In the genomic region with DNA sequence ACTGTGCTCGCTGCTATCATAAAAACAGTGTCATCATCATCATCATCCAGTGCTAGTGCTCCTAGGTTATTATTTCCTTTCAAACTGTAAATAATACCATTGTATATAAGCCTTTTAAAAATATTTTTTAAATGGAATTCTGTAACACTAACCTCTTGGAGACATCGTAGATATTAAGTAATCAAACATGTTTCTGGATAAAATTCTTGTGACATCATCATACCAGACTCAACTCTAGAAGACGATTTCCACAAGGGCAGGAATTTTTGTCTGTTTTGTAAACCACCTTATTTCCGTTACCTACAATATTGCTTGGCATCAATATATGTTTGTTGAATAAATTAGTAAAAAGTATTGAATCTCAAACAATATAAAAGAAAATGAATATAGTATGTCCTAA, we compare ENCODE assay signal across 22 cellular contexts. TPM values are rescaled to one million over a fixed set of nuclear protein-coding genes. Genes with fewer than 3 reads are reported as not detected.
DNase-seq lines count a peak whose midpoint lies in the region; ATAC-seq, FAIRE-seq and TF ChIP-seq lines count a peak whose summit lies in the region.
"Had no signal": no experiment of that assay in that cellular context is flagged by ENCODE, and none has a peak within 500 bp of the region (broad histone marks: within the 10 kb centered on the region; RNA-seq: fewer than 3 reads in every experiment).

No MANE protein-coding gene starts in this region.

- no peak overlapping the region for H3K4me3 ChIP-seq in HepG2 (replicated peaks in 1 of 3; ENCODE audit: insufficient read depth in 1 of 3, low read depth in 2 of 3, low read length in 3 of 3)
- no peak overlapping the region for H3K4me3 ChIP-seq in right lobe of liver
- no peak overlapping the region for H3K4me3 ChIP-seq in dorsolateral prefrontal cortex
- H3K4me3 ChIP-seq: BLaER1 treated with 17β-estradiol and CSF1 and Interleukin-3, amounts not matched to agents 10 nM and 100 nM; GM12878 had no signal

- no TSS peak for BruUV-seq in HepG2 (replicated peaks; lab: Mats Ljungman, UMichigan)

- H3K9me3 ChIP-seq in HepG2 (ENCODE audit: low read length) (no peaks in the 10 kb centered on the region), right lobe of liver (no peaks in the 10 kb centered on the region)
- H3K9me3 ChIP-seq: Caco-2 had no signal

- H3K4me1 ChIP-seq in HepG2 (ENCODE audit: insufficient read depth, low read length) (peaks cover 15% of the 10 kb centered on the region; the same call in 1 of the 2 replicates), right lobe of liver (no peaks in the 10 kb centered on the region)
- H3K4me1 ChIP-seq: BLaER1 treated with 17β-estradiol and CSF1 and Interleukin-3, amounts not matched to agents 10 nM and 100 nM; Caco-2 had no signal

- no peak for TF ChIP-seq EP300 in HepG2 (IDR thresholded peaks at IDR 0.05; ENCODE audit: low read depth in 2 of 2, low read length in 2 of 2)
- TF ChIP-seq EP300 in HepG2 (CRISPR knock-in tag; IDR thresholded peaks at IDR 0.05; ENCODE audit: borderline replicate concordance) = no peak

- no peak for FAIRE-seq in HepG2 (lab: Jason Lieb, UNC)
- FAIRE-seq: D721Med, GM12878, GM12892, GM18507 had no signal

- H3K9me3 Mint-ChIP-seq in activated CD4-positive, alpha-beta memory T cell treated with anti-CD3 and anti-CD28 coated beads, Interleukin-2, amount 10 ng/mL, durations not matched to agents 7 days and 5 days = no peaks in the 10 kb centered on the region
- H3K9me3 Mint-ChIP-seq: CD4-positive, alpha-beta T cell; CD8-positive, alpha-beta T cell had no signal

- in situ Hi-C loops in HepG2 (cut with HindIII; ENCODE audit: extremely low pct_ligation_motif_present, low pct_unique_long_range_greater_than_20kb) = no loop called here

- H3K27me3 ChIP-seq in HepG2 (ENCODE audit: control insufficient read depth in 1 of 2, insufficient read depth in 2 of 2, low read length in 2 of 2) (no peaks in the 10 kb centered on the region), right lobe of liver (no peaks in the 10 kb centered on the region), dorsolateral prefrontal cortex (no peaks in the 10 kb centered on the region)
- H3K27me3 ChIP-seq: BLaER1 treated with 17β-estradiol and CSF1 and Interleukin-3, amounts not matched to agents 10 nM and 100 nM had no signal

- peaks cover 72% of the 10 kb centered on the region for H3K79me2 ChIP-seq in HepG2 (ENCODE audit: insufficient read depth, low read length)

- H3K36me3 ChIP-seq in HepG2 (replicated peaks in 1 of 2; ENCODE audit: control insufficient read depth in 1 of 2, insufficient read depth in 2 of 2, low read length in 2 of 2) (peaks cover 0 to 2% of the 10 kb centered on the region in 2 experiments; a peak in 1 of 5 replicates), right lobe of liver (no peaks in the 10 kb centered on the region)

- WGBS in HepG2 (ENCODE audit: low lambda C conversion rate) = 73% methylated on average over 4 of the region's 4 CpGs
- 67% methylated on average over 4 of the region's 4 CpGs for WGBS in right lobe of liver (ENCODE audit: insufficient coverage, low coverage, low lambda C conversion rate, missing lambda C conversion rate)

- H3K27ac ChIP-seq in HepG2 (ENCODE audit: extremely low read length, insufficient read depth, low read length) (no peak overlapping the region), right lobe of liver (no peak overlapping the region), dorsolateral prefrontal cortex (peak overlapping the region in 1 of 59 donors; percentile 59)
- H3K27ac ChIP-seq: 22Rv1; BLaER1 treated with 17β-estradiol and CSF1 and Interleukin-3, amounts not matched to agents 10 nM and 100 nM; C4-2B had no signal

- no peak for TF ChIP-seq CTCF in HepG2 (CRISPR knock-in tag; IDR thresholded peaks at IDR 0.05)
- no peak for TF ChIP-seq CTCF in right lobe of liver (IDR thresholded peaks at IDR 0.05)
- no peak for TF ChIP-seq CTCF in dorsolateral prefrontal cortex (IDR thresholded peaks at IDR 0.05 in 54 of 56, conservative IDR thresholded peaks at IDR 0.05 in 2 of 56; ENCODE audit: low read depth in 1 of 56, partially characterized antibody in 56 of 56)

- H3K9ac ChIP-seq in HepG2 (ENCODE audit: insufficient read depth, low read depth, low read length) = no peak overlapping the region
- H3K9ac ChIP-seq: BLaER1 treated with 17β-estradiol and CSF1 and Interleukin-3, amounts not matched to agents 10 nM and 100 nM had no signal

- no peaks in the 10 kb centered on the region for H3K27me3 Mint-ChIP-seq in activated CD4-positive, alpha-beta memory T cell treated with anti-CD3 and anti-CD28 coated beads, Interleukin-2, amount 10 ng/mL, durations not matched to agents 7 days and 5 days
- H3K27me3 Mint-ChIP-seq: B cell; CD4-positive, alpha-beta T cell had no signal

- H3K4me3 Mint-ChIP-seq in activated CD4-positive, alpha-beta memory T cell treated with anti-CD3 and anti-CD28 coated beads, Interleukin-2, amount 10 ng/mL, durations not matched to agents 7 days and 5 days = no peak overlapping the region
- H3K4me3 Mint-ChIP-seq: B cell; CD4-positive, alpha-beta T cell; CD8-positive, alpha-beta T cell had no signal

- CTCF ChIA-PET in HepG2 (lab: Yijun Ruan, JAX; ENCODE audit: low intra/inter-chr PET ratio, low total read pairs) = no interaction called here
- CTCF ChIA-PET in activated CD4-positive, alpha-beta memory T cell treated with anti-CD3 and anti-CD28 coated beads, Interleukin-2, amount 10 ng/mL, durations not matched to agents 7 days and 5 days (lab: Charles Lee) = no interaction called here

- H3K36me3 Mint-ChIP-seq in activated CD4-positive, alpha-beta memory T cell treated with anti-CD3 and anti-CD28 coated beads, Interleukin-2, amount 10 ng/mL, durations not matched to agents 7 days and 5 days (ENCODE audit: low read depth) = no peaks in the 10 kb centered on the region
- H3K36me3 Mint-ChIP-seq: CD8-positive, alpha-beta T cell had no signal

- no peak overlapping the region for H3K27ac Mint-ChIP-seq in activated CD4-positive, alpha-beta memory T cell treated with anti-CD3 and anti-CD28 coated beads, Interleukin-2, amount 10 ng/mL, durations not matched to agents 7 days and 5 days
- H3K27ac Mint-ChIP-seq: B cell; CD4-positive, alpha-beta T cell; CD8-positive, alpha-beta T cell had no signal

- peaks cover 6% of the 10 kb centered on the region for H3K4me1 Mint-ChIP-seq in activated CD4-positive, alpha-beta memory T cell treated with anti-CD3 and anti-CD28 coated beads, Interleukin-2, amount 10 ng/mL, durations not matched to agents 7 days and 5 days

- no peak for DNase-seq in HepG2 (ENCODE audit: low spot score)
- no peak for DNase-seq in right lobe of liver
- peak; percentile 33 for DNase-seq in amniotic epithelial cell (ENCODE audit: low read depth)
- DNase-seq in iris pigment epithelial cell (ENCODE audit: low read depth) = peak; percentile 55
- no peak for DNase-seq in activated CD4-positive, alpha-beta memory T cell treated with anti-CD3 and anti-CD28 coated beads, Interleukin-2, amount 10 ng/mL, durations not matched to agents 7 days and 5 days
- no peak for DNase-seq in dorsolateral prefrontal cortex
- DNase-seq: ACHN; Caco-2; Calu3; CD4-positive, alpha-beta T cell; CD8-positive, alpha-beta T cell; DMS79 treated with DMSO at 0.1 percent for 48 hours; GDM1 had no signal

- TF ChIP-seq POLR2A in HepG2 (IDR thresholded peaks at IDR 0.05; ENCODE audit: insufficient read depth in 1 of 2, low read depth in 2 of 2, low read length in 2 of 2) (no peak), right lobe of liver (IDR thresholded peaks at IDR 0.05) (no peak)

- POLR2A ChIA-PET in HepG2 (lab: Yijun Ruan, JAX) = no interaction called here
- POLR2A ChIA-PET in activated CD4-positive, alpha-beta memory T cell treated with anti-CD3 and anti-CD28 coated beads, Interleukin-2, amount 10 ng/mL, durations not matched to agents 7 days and 5 days (lab: Charles Lee) = no interaction called here

- ATAC-seq in HepG2 = no peak
- ATAC-seq in right lobe of liver = no peak
- no peak for ATAC-seq in GM21423 (IDR thresholded peaks at IDR 0.05; ENCODE audit: unreplicated experiment)
- ATAC-seq: CD8-positive, alpha-beta T cell; GM12878 had no signal

- H2AFZ ChIP-seq in HepG2 (ENCODE audit: low read length) = no peak overlapping the region

- no peaks in the 10 kb centered on the region for H4K20me1 ChIP-seq in HepG2 (ENCODE audit: insufficient read depth, low read length)

- no peak overlapping the region for H3K4me2 ChIP-seq in HepG2 (ENCODE audit: low read depth, low read length)
- H3K4me2 ChIP-seq: BLaER1 treated with 17β-estradiol and CSF1 and Interleukin-3, amounts not matched to agents 10 nM and 100 nM had no signal

- no peak for TF ChIP-seq RAD21 in HepG2 (CRISPR knock-in tag; IDR thresholded peaks at IDR 0.05)

- intact Hi-C loops in HepG2 (cut with micrococcal nuclease; ENCODE audit: unreplicated experiment) (no loop called here), right lobe of liver (cut with DNase I) (no loop called here), dorsolateral prefrontal cortex (cut with DNase I) (loop anchor here in 1 of 2 donors (5.0 kb wide), 1 partner anchor 40 kb away; the partner anchor contains the start of gene EPB41L2)

RNA-seq across cellular contexts. Expression of gene EPB41L2, which starts 40.4 kb away (rescaled TPM):
- total RNA-seq in HepG2 (2016; rRNA removed; fragmentation: Illumina TruSeq; extraction: Trizol) (41.7 and 42.1 TPM in 2 replicates), right lobe of liver (10 to 100 TPM; 15.3 to 38.5 (median 24.6) TPM), dorsolateral prefrontal cortex (100 to 1,000 TPM; 223 to 458 (median 339) TPM)
- 48.7 and 70.3 TPM in 2 replicates for total RNA-seq in HepG2 (2016; cell fraction: cytosol; rRNA removed; fragmentation: Illumina TruSeq; extraction: Trizol; ENCODE audit: low read depth)
- total RNA-seq in HepG2 (2016; cell fraction: insoluble cytoplasmic fraction; rRNA removed; fragmentation: Illumina TruSeq; extraction: Trizol) = 33.1 and 37.6 TPM in 2 replicates
- 32.9 and 42.5 TPM in 2 replicates for total RNA-seq in HepG2 (2016; cell fraction: membrane; rRNA removed; fragmentation: Illumina TruSeq; extraction: Trizol)
- 115 and 119 TPM in 2 replicates for total RNA-seq in HepG2 (2016; cell fraction: nucleus; rRNA removed; fragmentation: Illumina TruSeq; extraction: Trizol)
- 45.3 and 56.4 TPM in 2 replicates for polyA plus RNA-seq in HepG2 (2011; rRNA removed)
- polyA plus RNA-seq in HepG2 (2011; cell fraction: cytosol; rRNA removed) = 22.0 and 26.4 TPM in 2 replicates
- 128 and 148 TPM in 2 replicates for polyA plus RNA-seq in HepG2 (2011; cell fraction: nucleus; rRNA removed)
- 47.5 and 129 TPM in 2 replicates for polyA plus RNA-seq in HepG2 (2012)
- polyA plus RNA-seq in HepG2 (2016; cell fraction: cytosol; fragmentation: Illumina TruSeq; extraction: Trizol; ENCODE audit: low read depth) = 2.9 and 4.0 TPM in 2 replicates
- polyA plus RNA-seq in HepG2 (2016; cell fraction: insoluble cytoplasmic fraction; fragmentation: Illumina TruSeq; extraction: Trizol; ENCODE audit: low read depth) = 44.9 and 50.4 TPM in 2 replicates
- 8.4 and 9.3 TPM in 2 replicates for polyA plus RNA-seq in HepG2 (2016; cell fraction: membrane; fragmentation: Illumina TruSeq; extraction: Trizol; ENCODE audit: low read depth)
- polyA plus RNA-seq in HepG2 (2016; cell fraction: nucleus; fragmentation: Illumina TruSeq; extraction: Trizol; ENCODE audit: insufficient read depth, low read depth) = 138 and 156 TPM in 2 replicates
- 45.6 and 215 TPM in 2 replicates for polyA minus RNA-seq in HepG2 (2011; rRNA and poly(A)+ RNA removed; ENCODE audit: low replicate concordance)
- 50.0 and 50.3 TPM in 2 replicates for polyA minus RNA-seq in HepG2 (2011; cell fraction: cytosol; rRNA and poly(A)+ RNA removed)
- 287 and 403 TPM in 2 replicates for polyA minus RNA-seq in HepG2 (2011; cell fraction: nucleus; rRNA and poly(A)+ RNA removed)
- total RNA-seq in activated CD4-positive, alpha-beta memory T cell treated with anti-CD3 and anti-CD28 coated beads, Interleukin-2, amount 10 ng/mL, durations not matched to agents 7 days and 5 days = 10 to 100 TPM; 24.8 to 25.6 TPM

Comparison
In these comparisons a context has a peak if more than half of its experiments do, and no peak if none do; other contexts are left out.
1. DNase-seq: peak in amniotic epithelial cell (single experiment) and iris pigment epithelial cell (single experiment); none in HepG2 (single experiment), right lobe of liver (0 of 3), activated CD4-positive, alpha-beta memory T cell treated with anti-CD3 and anti-CD28 coated beads, Interleukin-2, amount 10 ng/mL, durations not matched to agents 7 days and 5 days (single experiment) and dorsolateral prefrontal cortex (0 of 10).